Comparison of ENCODE assay signal across 20 cellular contexts in genomic region chr9:99021512-99021911, GRCh38.
"Had no signal": no experiment of that assay in that cellular context is flagged by ENCODE, and none has a peak within 500 bp of the region (broad histone marks: within the 10 kb centered on the region; RNA-seq: fewer than 3 reads in every experiment).

No MANE protein-coding gene starts in this region.

- H3K27ac ChIP-seq: brain microvascular endothelial cell, SK-N-MC, thoracic aorta, WERI-Rb-1 had no signal

- ATAC-seq: activated T-helper 17 cell treated with anti-CD3 and anti-CD28 coated beads, Interleukin-2, amount 50 U/mL, for 72 hours; heart right ventricle; natural killer cell had no signal

- DNase-seq: activated CD4-positive, alpha-beta T cell treated with anti-CD3 and anti-CD28 coated beads for 1 hour; activated CD4-positive, alpha-beta T cell treated with anti-CD3 and anti-CD28 coated beads, Interleukin-2, amount 50 U/mL, for 4 hours; activated naive CD4-positive, alpha-beta T cell; activated naive CD8-positive, alpha-beta T cell treated with anti-CD3 and anti-CD28 coated beads, Interleukin-2, amount 10 ng/mL, durations not matched to agents 7 days and 5 days; activated T-cell treated with anti-CD3 and anti-CD28 coated beads, Interleukin-2, amount 50 U/mL, for 1 hour; anterior cingulate cortex; brain microvascular endothelial cell; cortex of kidney; effector CD8-positive, alpha-beta T cell; esophagus squamous epithelium; heart right ventricle; mesendoderm; natural killer cell; posterior cingulate gyrus; stimulated activated naive CD4-positive, alpha-beta T cell treated with Interleukin-2 at 50 U/mL for 16 hours; WERI-Rb-1 had no signal

- H3K27ac Mint-ChIP-seq: activated naive CD8-positive, alpha-beta T cell treated with anti-CD3 and anti-CD28 coated beads, Interleukin-2, amount 10 ng/mL, durations not matched to agents 7 days and 5 days; activated T-helper 17 cell treated with anti-CD3 and anti-CD28 coated beads, Interleukin-2, amount 50 U/mL, for 72 hours; natural killer cell had no signal

- H3K4me3 Mint-ChIP-seq: activated naive CD8-positive, alpha-beta T cell treated with anti-CD3 and anti-CD28 coated beads, Interleukin-2, amount 10 ng/mL, durations not matched to agents 7 days and 5 days; activated T-helper 17 cell treated with anti-CD3 and anti-CD28 coated beads, Interleukin-2, amount 50 U/mL, for 72 hours; central memory CD8-positive, alpha-beta T cell; natural killer cell had no signal

- H3K4me3 ChIP-seq: esophagus squamous epithelium, heart right ventricle, SK-N-MC, thoracic aorta had no signal

- H3K9me3 ChIP-seq: esophagus squamous epithelium, heart right ventricle, thoracic aorta had no signal

- H3K27me3 Mint-ChIP-seq: activated naive CD8-positive, alpha-beta T cell treated with anti-CD3 and anti-CD28 coated beads, Interleukin-2, amount 10 ng/mL, durations not matched to agents 7 days and 5 days; activated T-helper 17 cell treated with anti-CD3 and anti-CD28 coated beads, Interleukin-2, amount 50 U/mL, for 72 hours; central memory CD8-positive, alpha-beta T cell had no signal

- H3K9me3 Mint-ChIP-seq: activated naive CD8-positive, alpha-beta T cell treated with anti-CD3 and anti-CD28 coated beads, Interleukin-2, amount 10 ng/mL, durations not matched to agents 7 days and 5 days; activated T-helper 17 cell treated with anti-CD3 and anti-CD28 coated beads, Interleukin-2, amount 50 U/mL, for 72 hours; central memory CD8-positive, alpha-beta T cell; natural killer cell had no signal

- H3K36me3 ChIP-seq: brain microvascular endothelial cell, WERI-Rb-1 had no signal

- H3K36me3 Mint-ChIP-seq: natural killer cell had no signal

- H3K27me3 ChIP-seq: brain microvascular endothelial cell, esophagus squamous epithelium had no signal
